30 cellular contexts compared by ENCODE assay signal in genomic region chr4:3476936-3477749, GRCh38. TPM values are rescaled to one million over a fixed set of nuclear protein-coding genes. Genes with fewer than 3 reads are reported as not detected.
"Had no signal": no experiment of that assay in that cellular context is flagged by ENCODE, and none has a peak within 500 bp of the region (broad histone marks: within the 10 kb centered on the region; RNA-seq: fewer than 3 reads in every experiment).

No MANE protein-coding gene starts in this region.

- ATAC-seq: naive thymus-derived CD8-positive, alpha-beta T cell; stimulated activated memory B cell treated with anti-CD40 and anti-IgM and Interleukin-4, amounts not matched to agents 10 μg/mL and 1 μg/mL and 100 μg/mL, for 72 hours; WTC11 had no signal

- H3K4me1 Mint-ChIP-seq: activated CD4-positive, alpha-beta memory T cell treated with anti-CD3 and anti-CD28 coated beads, Interleukin-2, amount 10 ng/mL, durations not matched to agents 7 days and 5 days; activated CD4-positive, alpha-beta T cell treated with anti-CD3 and anti-CD28 coated beads, Interleukin-2, amount 10 ng/mL, durations not matched to agents 7 days and 5 days; activated naive CD4-positive, alpha-beta T cell treated with anti-CD3 and anti-CD28 coated beads, Interleukin-2, amount 10 ng/mL, durations not matched to agents 7 days and 5 days; activated naive CD8-positive, alpha-beta T cell treated with anti-CD3 and anti-CD28 coated beads, Interleukin-2, amount 10 ng/mL, durations not matched to agents 7 days and 5 days had no signal

- FAIRE-seq: endothelial cell of umbilical vein, islet of Langerhans had no signal

- DNase-seq: activated CD4-positive, alpha-beta memory T cell treated with anti-CD3 and anti-CD28 coated beads, Interleukin-2, amount 10 ng/mL, durations not matched to agents 7 days and 5 days; activated CD4-positive, alpha-beta T cell treated with anti-CD3 and anti-CD28 coated beads for 1 hour; activated CD4-positive, alpha-beta T cell treated with anti-CD3 and anti-CD28 coated beads, Interleukin-2, amount 10 ng/mL, durations not matched to agents 7 days and 5 days; activated CD8-positive, alpha-beta memory T cell treated with anti-CD3 and anti-CD28 coated beads, Interleukin-2, amount 50 U/mL, for 48 hours; activated gamma-delta T cell; activated naive CD4-positive, alpha-beta T cell treated with anti-CD3 and anti-CD28 coated beads, Interleukin-2, amount 10 ng/mL, durations not matched to agents 7 days and 5 days; activated naive CD8-positive, alpha-beta T cell treated with anti-CD3 and anti-CD28 coated beads, Interleukin-2, amount 10 ng/mL, durations not matched to agents 7 days and 5 days; activated T-cell treated with anti-CD3 and anti-CD28 coated beads, Interleukin-2, amount 50 U/mL, for 24 hours; naive thymus-derived CD8-positive, alpha-beta T cell; stimulated activated CD4-positive, alpha-beta T cell treated with anti-CD3 and anti-CD28 coated beads, Interleukin-1b, Interleukin-23, amount 100 ng/mL, for 48 hours; stimulated activated CD4-positive, alpha-beta T cell treated with anti-CD3 and anti-CD28 coated beads, Interleukin-4, amount 100 ng/mL, for 4 hours; stimulated activated CD8-positive, alpha-beta memory T cell treated with anti-CD3 and anti-CD28 coated beads, Interleukin-4, amount 100 ng/mL, for 48 hours; stomach; T-helper 2 cell had no signal

- H3K36me3 Mint-ChIP-seq: activated naive CD4-positive, alpha-beta T cell treated with anti-CD3 and anti-CD28 coated beads, Interleukin-2, amount 10 ng/mL, durations not matched to agents 7 days and 5 days; activated naive CD8-positive, alpha-beta T cell treated with anti-CD3 and anti-CD28 coated beads, Interleukin-2, amount 10 ng/mL, durations not matched to agents 7 days and 5 days; brain; naive thymus-derived CD8-positive, alpha-beta T cell; stimulated activated memory B cell treated with anti-CD40 and anti-IgM and Interleukin-4, amounts not matched to agents 10 μg/mL and 1 μg/mL and 100 μg/mL, for 72 hours; WTC11 had no signal

- H3K27ac ChIP-seq: ascending aorta, cardiac muscle cell, stomach, thyroid gland, upper lobe of left lung, vagina had no signal

- H3K4me1 ChIP-seq: thyroid gland, vagina had no signal

- H3K4me3 Mint-ChIP-seq: activated CD4-positive, alpha-beta memory T cell treated with anti-CD3 and anti-CD28 coated beads, Interleukin-2, amount 10 ng/mL, durations not matched to agents 7 days and 5 days; activated CD4-positive, alpha-beta T cell treated with anti-CD3 and anti-CD28 coated beads, Interleukin-2, amount 10 ng/mL, durations not matched to agents 7 days and 5 days; activated naive CD4-positive, alpha-beta T cell treated with anti-CD3 and anti-CD28 coated beads, Interleukin-2, amount 10 ng/mL, durations not matched to agents 7 days and 5 days; activated naive CD8-positive, alpha-beta T cell treated with anti-CD3 and anti-CD28 coated beads, Interleukin-2, amount 10 ng/mL, durations not matched to agents 7 days and 5 days; activated T-cell treated with anti-CD3 and anti-CD28 coated beads, Interleukin-2, amount 50 U/mL, for 24 hours; brain; naive thymus-derived CD8-positive, alpha-beta T cell; neural crest cell; stimulated activated memory B cell treated with anti-CD40 and anti-IgM and Interleukin-4, amounts not matched to agents 10 μg/mL and 1 μg/mL and 100 μg/mL, for 72 hours; WTC11 had no signal

- H3K36me3 ChIP-seq: ascending aorta, cardiac muscle cell, stomach, thyroid gland, upper lobe of left lung, vagina had no signal

- H3K27ac Mint-ChIP-seq: activated CD4-positive, alpha-beta memory T cell treated with anti-CD3 and anti-CD28 coated beads, Interleukin-2, amount 10 ng/mL, durations not matched to agents 7 days and 5 days; activated CD4-positive, alpha-beta T cell treated with anti-CD3 and anti-CD28 coated beads, Interleukin-2, amount 10 ng/mL, durations not matched to agents 7 days and 5 days; activated naive CD4-positive, alpha-beta T cell treated with anti-CD3 and anti-CD28 coated beads, Interleukin-2, amount 10 ng/mL, durations not matched to agents 7 days and 5 days; activated naive CD8-positive, alpha-beta T cell treated with anti-CD3 and anti-CD28 coated beads, Interleukin-2, amount 10 ng/mL, durations not matched to agents 7 days and 5 days; activated T-cell treated with anti-CD3 and anti-CD28 coated beads, Interleukin-2, amount 50 U/mL, for 24 hours; naive thymus-derived CD8-positive, alpha-beta T cell; stimulated activated memory B cell treated with anti-CD40 and anti-IgM and Interleukin-4, amounts not matched to agents 10 μg/mL and 1 μg/mL and 100 μg/mL, for 72 hours; WTC11 had no signal

- H3K9me3 Mint-ChIP-seq: activated CD4-positive, alpha-beta memory T cell treated with anti-CD3 and anti-CD28 coated beads, Interleukin-2, amount 10 ng/mL, durations not matched to agents 7 days and 5 days; activated CD4-positive, alpha-beta T cell treated with anti-CD3 and anti-CD28 coated beads, Interleukin-2, amount 10 ng/mL, durations not matched to agents 7 days and 5 days; activated naive CD4-positive, alpha-beta T cell treated with anti-CD3 and anti-CD28 coated beads, Interleukin-2, amount 10 ng/mL, durations not matched to agents 7 days and 5 days; activated naive CD8-positive, alpha-beta T cell treated with anti-CD3 and anti-CD28 coated beads, Interleukin-2, amount 10 ng/mL, durations not matched to agents 7 days and 5 days; activated T-cell treated with anti-CD3 and anti-CD28 coated beads, Interleukin-2, amount 50 U/mL, for 24 hours; naive thymus-derived CD8-positive, alpha-beta T cell; neural crest cell; stimulated activated memory B cell treated with anti-CD40 and anti-IgM and Interleukin-4, amounts not matched to agents 10 μg/mL and 1 μg/mL and 100 μg/mL, for 72 hours; WTC11 had no signal

- H3K9me3 ChIP-seq: ascending aorta, stomach, thyroid gland, upper lobe of left lung, vagina had no signal

- H3K4me3 ChIP-seq: ascending aorta, cardiac muscle cell, smooth muscle cell, stomach, thyroid gland, upper lobe of left lung, vagina had no signal

- H3K27me3 ChIP-seq: ascending aorta, cardiac muscle cell, thyroid gland, upper lobe of left lung, vagina had no signal

- H3K4me2 ChIP-seq: smooth muscle cell had no signal

RNA-seq across cellular contexts. Expression of gene DOK7, which starts 14.0 kb away (rescaled TPM):
- total RNA-seq: activated CD4-positive, alpha-beta memory T cell treated with anti-CD3 and anti-CD28 coated beads, Interleukin-2, amount 10 ng/mL, durations not matched to agents 7 days and 5 days; activated CD4-positive, alpha-beta T cell treated with anti-CD3 and anti-CD28 coated beads, Interleukin-2, amount 10 ng/mL, durations not matched to agents 7 days and 5 days; activated naive CD8-positive, alpha-beta T cell treated with anti-CD3 and anti-CD28 coated beads, Interleukin-2, amount 10 ng/mL, durations not matched to agents 7 days and 5 days; endothelial cell of umbilical vein; fibroblast of villous mesenchyme; glomerular endothelial cell; naive thymus-derived CD8-positive, alpha-beta T cell; neural crest cell; osteocyte; smooth muscle cell had no signal
- polyA plus RNA-seq: endothelial cell of umbilical vein, fibroblast of lung, smooth muscle cell had no signal

RNA-seq across cellular contexts. Expression of gene HGFAC, which starts 35.4 kb away (rescaled TPM):
- total RNA-seq: activated CD4-positive, alpha-beta memory T cell treated with anti-CD3 and anti-CD28 coated beads, Interleukin-2, amount 10 ng/mL, durations not matched to agents 7 days and 5 days; activated naive CD8-positive, alpha-beta T cell treated with anti-CD3 and anti-CD28 coated beads, Interleukin-2, amount 10 ng/mL, durations not matched to agents 7 days and 5 days; fibroblast of villous mesenchyme; naive thymus-derived CD8-positive, alpha-beta T cell; stomach; vagina had no signal
- polyA plus RNA-seq: fibroblast of lung; naive thymus-derived CD8-positive, alpha-beta T cell; smooth muscle cell had no signal
